23 cellular contexts compared by ENCODE assay signal in genomic region chr4:41640905-41641304, GRCh38.
"Had no signal": no experiment of that assay in that cellular context is flagged by ENCODE, and none has a peak within 500 bp of the region (broad histone marks: within the 10 kb centered on the region; RNA-seq: fewer than 3 reads in every experiment).

No MANE protein-coding gene starts in this region.

- H3K4me1 ChIP-seq: parathyroid adenoma, prostate gland, vagina had no signal

- H3K9ac ChIP-seq: parathyroid adenoma had no signal

- DNase-seq: effector memory CD8-positive, alpha-beta T cell; gastrocnemius medialis; heart right ventricle; hypothalamus; left ventricle myocardium inferior; lower lobe of right lung; midbrain; occipital lobe; retina; spleen; stimulated activated CD4-positive, alpha-beta T cell treated with anti-CD3 and anti-CD28 coated beads, Interleukin-15, amount 100 ng/mL, for 24 hours; stimulated activated CD4-positive, alpha-beta T cell treated with anti-CD3 and anti-CD28 coated beads, Interleukin-1b, Interleukin-23, amount 100 ng/mL, for 48 hours; stimulated activated CD4-positive, alpha-beta T cell treated with anti-CD3 and anti-CD28 coated beads, Interleukin-4, amount 100 ng/mL, for 24 hours; tibial artery; upper lobe of right lung had no signal

- H3K27ac ChIP-seq: epithelial cell of prostate, esophagus muscularis mucosa, gastrocnemius medialis, heart right ventricle, left ventricle myocardium inferior, lower lobe of right lung, parathyroid adenoma, prostate gland, spleen, tibial artery, upper lobe of right lung, vagina had no signal

- H3K36me3 ChIP-seq: prostate gland, vagina had no signal

- ATAC-seq: effector memory CD8-positive, alpha-beta T cell; gastrocnemius medialis; heart right ventricle; lower lobe of right lung; natural killer cell treated with Interleukin-12 subunit alpha and Interleukin-12 subunit beta and Interleukin-15 and Interleukin-18, amount 100 ng/mL, for 72 hours; sciatic nerve; stimulated activated memory B cell treated with anti-CD40 and anti-IgM and Interleukin-4, amounts not matched to agents 10 μg/mL and 1 μg/mL and 100 μg/mL, for 72 hours; upper lobe of right lung had no signal

- H3K4me3 ChIP-seq: esophagus muscularis mucosa, gastrocnemius medialis, heart right ventricle, left ventricle myocardium inferior, lower lobe of right lung, prostate gland, spleen, tibial artery, upper lobe of right lung, vagina had no signal

- H3K27me3 ChIP-seq: esophagus muscularis mucosa, gastrocnemius medialis, tibial artery, upper lobe of right lung, vagina had no signal

- H3K9me3 ChIP-seq: esophagus muscularis mucosa, gastrocnemius medialis, heart right ventricle, left ventricle myocardium inferior, lower lobe of right lung, prostate gland, spleen, tibial artery, upper lobe of right lung, vagina had no signal

- H3K79me2 ChIP-seq: parathyroid adenoma had no signal
